In the genomic region with DNA sequence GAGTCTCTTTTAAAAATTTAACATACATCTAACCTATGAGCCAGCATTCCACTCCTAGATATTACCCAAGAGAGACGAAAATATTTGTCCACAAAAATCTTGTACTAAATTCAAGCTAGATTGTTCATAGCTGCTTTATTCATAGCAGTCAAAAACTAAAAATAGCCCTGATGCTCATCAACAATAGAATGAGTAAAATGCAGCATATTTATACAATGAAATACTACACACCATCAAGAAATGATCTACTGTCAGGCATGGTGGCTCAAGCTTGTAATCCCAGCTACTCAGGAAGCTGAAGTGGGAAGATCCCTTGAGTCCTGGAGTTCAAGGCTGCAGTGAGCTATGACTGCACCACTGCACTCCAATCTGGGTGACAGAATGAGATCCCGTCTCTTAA, we compare ENCODE assay signal across 16 cellular contexts. TPM values are rescaled to one million over a fixed set of nuclear protein-coding genes. Genes with fewer than 3 reads are reported as not detected.
DNase-seq lines count a peak whose midpoint lies in the region; ATAC-seq, FAIRE-seq and TF ChIP-seq lines count a peak whose summit lies in the region.
"Had no signal": no experiment of that assay in that cellular context is flagged by ENCODE, and none has a peak within 500 bp of the region (broad histone marks: within the 10 kb centered on the region; RNA-seq: fewer than 3 reads in every experiment).

No MANE protein-coding gene starts in this region.

- no peak for TF ChIP-seq CTCF in AG09319 (IDR thresholded peaks at IDR 0.05; ENCODE audit: low read depth, low read length)
- no peak for TF ChIP-seq CTCF in epithelial cell of esophagus (IDR thresholded peaks at IDR 0.05; ENCODE audit: insufficient read depth, low read depth, low read length, missing control alignments)
- no peak for TF ChIP-seq CTCF in kidney (IDR thresholded peaks at IDR 0.05; ENCODE audit: borderline replicate concordance, extremely low read depth, insufficient read depth)

- no peak for FAIRE-seq in kidney (lab: Jason Lieb, UNC)

- peak; percentile 66 for DNase-seq in AG09319 (ENCODE audit: extremely low read depth, low read depth)
- peak; percentile 8 for DNase-seq in NCI-H226
- peak; percentile 75 for DNase-seq in epithelial cell of esophagus (ENCODE audit: low read depth)
- peak; percentile 55 for DNase-seq in non-pigmented ciliary epithelial cell (ENCODE audit: low read depth)
- DNase-seq in kidney = no peak
- DNase-seq: activated T-cell treated with anti-CD3 and anti-CD28 coated beads, Interleukin-2, amount 50 U/mL, for 4 hours; colonic mucosa; MV-4-11; retina; SHP77 treated with DMSO at 0.1 percent for 48 hours; T-helper 9 cell had no signal

- H3K9me3 ChIP-seq in kidney (ENCODE audit: control insufficient read depth in 1 of 2, low read length in 2 of 2) = no peaks in the 10 kb centered on the region
- H3K9me3 ChIP-seq: colonic mucosa, esophagus muscularis mucosa, thoracic aorta had no signal

- no peak overlapping the region for H3K9ac ChIP-seq in kidney (ENCODE audit: low read length in 2 of 2)

- intact Hi-C loops in kidney (cut with DNase I) = no loop called here

- ATAC-seq in GM19395 (IDR thresholded peaks at IDR 0.05; ENCODE audit: unreplicated experiment) = no peak
- ATAC-seq in GM18868 (IDR thresholded peaks at IDR 0.05; ENCODE audit: unreplicated experiment) = no peak
- ATAC-seq in HG02623 (IDR thresholded peaks at IDR 0.05; ENCODE audit: unreplicated experiment) = no peak
- ATAC-seq: activated T-cell treated with anti-CD3 and anti-CD28 coated beads, Interleukin-2, amount 50 U/mL, for 4 hours had no signal

- H3K27ac ChIP-seq in kidney (ENCODE audit: low read depth in 2 of 2, low read length in 2 of 2) = no peak overlapping the region
- H3K27ac ChIP-seq: colonic mucosa had no signal

- no peaks in the 10 kb centered on the region for H3K4me1 ChIP-seq in kidney (ENCODE audit: control insufficient read depth in 1 of 2, insufficient read depth in 1 of 2, low read depth in 1 of 2, low read length in 2 of 2)
- H3K4me1 ChIP-seq: colonic mucosa had no signal

- no peaks in the 10 kb centered on the region for H3K36me3 ChIP-seq in kidney (ENCODE audit: control insufficient read depth in 1 of 2, insufficient read depth in 2 of 2, low read length in 2 of 2)
- H3K36me3 ChIP-seq: colonic mucosa, esophagus muscularis mucosa, thoracic aorta had no signal

- H3K4me3 ChIP-seq in epithelial cell of esophagus (ENCODE audit: low read length) (no peak overlapping the region), kidney (ENCODE audit: low read length in 2 of 2) (no peak overlapping the region)
- H3K4me3 ChIP-seq: colonic mucosa, esophagus muscularis mucosa, thoracic aorta had no signal

RNA-seq across cellular contexts. Expression of gene SRC, which starts 22.0 kb away (rescaled TPM):
- 70.0 TPM for total RNA-seq in kidney
- 28.5 TPM for polyA plus RNA-seq in kidney (ENCODE audit: insufficient read depth, low read depth, low replicate concordance)

RNA-seq across cellular contexts. Expression of gene MANBAL, which starts 34.5 kb away (rescaled TPM):
- 45.7 TPM for total RNA-seq in kidney
- 93.3 TPM for polyA plus RNA-seq in kidney (ENCODE audit: insufficient read depth, low read depth, low replicate concordance)
